ENCODE assay signal across 8 cellular contexts in genomic region chr3:195522254-195523023, GRCh38. TPM values are rescaled to one million over a fixed set of nuclear protein-coding genes. Genes with fewer than 3 reads are reported as not detected.
A peak's percentile ranks its signal among the peaks of the same experiment; 100 is the strongest.
DNase-seq lines count a peak whose midpoint lies in the region; ATAC-seq, FAIRE-seq and TF ChIP-seq lines count a peak whose summit lies in the region.

No MANE protein-coding gene starts in this region.

- no TSS peak for BruUV-seq in MCF 10A (replicated peaks; lab: Mats Ljungman, UMichigan)

- no peaks in the 10 kb centered on the region for H3K4me1 Mint-ChIP-seq in MCF 10A (ENCODE audit: insufficient read depth, unreplicated experiment)
- H3K4me1 Mint-ChIP-seq in activated T-helper 2 cell treated with anti-CD3 and anti-CD28 coated beads, Interferon-gamma antibody, Interleukin-2, Interleukin-4, amounts not matched to agents 10 μg/mL and 5 μg/mL and 100 μg/mL, durations not matched to agents 14 hours and 24 hours and 36 hours (ENCODE audit: low read depth): peaks cover 35% of the 10 kb centered on the region

- CTCF ChIA-PET in MCF 10A (lab: Yijun Ruan, JAX): interaction anchor here (0.5 to 6.3 kb wide), 20 partner anchors 12 to 854 kb away, joined by 3 to 154 read pairs (median 4); partner anchors contain the start of gene XXYLT1

- peak; percentile 60 for FAIRE-seq in GM12891 (lab: Jason Lieb, UNC)

- H3K9me3 Mint-ChIP-seq in MCF 10A (ENCODE audit: unreplicated experiment): no peaks in the 10 kb centered on the region
- no peaks in the 10 kb centered on the region for H3K9me3 Mint-ChIP-seq in activated T-helper 2 cell treated with anti-CD3 and anti-CD28 coated beads, Interferon-gamma antibody, Interleukin-2, Interleukin-4, amounts not matched to agents 10 μg/mL and 5 μg/mL and 100 μg/mL, durations not matched to agents 14 hours and 24 hours and 36 hours

- H3K4me3 Mint-ChIP-seq in MCF 10A (ENCODE audit: unreplicated experiment): no peak overlapping the region
- H3K4me3 Mint-ChIP-seq in activated T-helper 2 cell treated with anti-CD3 and anti-CD28 coated beads, Interferon-gamma antibody, Interleukin-2, Interleukin-4, amounts not matched to agents 10 μg/mL and 5 μg/mL and 100 μg/mL, durations not matched to agents 14 hours and 24 hours and 36 hours (ENCODE audit: low read depth): no peak overlapping the region

- WGBS in lower leg skin, 2 donors: 55 to 60% methylated on average over 6 of the region's 6 CpGs

- DNase-seq in GM12891 (ENCODE audit: insufficient read length, low spot score) (no peak), NCI-H345 treated with DMSO at 0.1 percent for 48 hours (lab: John Stamatoyannopoulos, UW; ENCODE audit: unreplicated experiment) (peak; percentile 44), MCF 10A (ENCODE audit: unreplicated experiment) (peak; percentile 59), lower leg skin (ENCODE audit: low spot score in 2 of 2) (no peak), HK-2 (ENCODE audit: unreplicated experiment) (no peak)
- DNase-seq in activated T-helper 2 cell treated with anti-CD3 and anti-CD28 coated beads, Interferon-gamma antibody, Interleukin-2, Interleukin-4, amounts not matched to agents 10 μg/mL and 5 μg/mL and 100 μg/mL, durations not matched to agents 14 hours and 24 hours and 36 hours (ENCODE audit: low spot score): no peak

- H3K36me3 Mint-ChIP-seq in MCF 10A (ENCODE audit: insufficient read depth, unreplicated experiment): peaks cover 25% of the 10 kb centered on the region
- peaks cover 49% of the 10 kb centered on the region for H3K36me3 Mint-ChIP-seq in activated T-helper 2 cell treated with anti-CD3 and anti-CD28 coated beads, Interferon-gamma antibody, Interleukin-2, Interleukin-4, amounts not matched to agents 10 μg/mL and 5 μg/mL and 100 μg/mL, durations not matched to agents 14 hours and 24 hours and 36 hours (ENCODE audit: low read depth)

- intact Hi-C loops in MCF 10A (cut with micrococcal nuclease): loop anchor here (1.0 kb wide), 2 partner anchors 79 to 251 kb away; partner anchors contain the start of genes ACAP2 and XXYLT1
- intact Hi-C loops in lower leg skin (cut with DNase I; ENCODE audit: low total_unique reads): no loop called here
- intact Hi-C loops in activated T-helper 2 cell treated with anti-CD3 and anti-CD28 coated beads, Interferon-gamma antibody, Interleukin-2, Interleukin-4, amounts not matched to agents 10 μg/mL and 5 μg/mL and 100 μg/mL, durations not matched to agents 14 hours and 24 hours and 36 hours (cut with micrococcal nuclease): loop anchor here (1.0 to 5.0 kb wide), 2 partner anchors 115 to 251 kb away; partner anchors contain the start of gene XXYLT1

- TF ChIP-seq POLR2A in GM12891 (IDR thresholded peaks at IDR 0.05; ENCODE audit: low read depth, low read length): no peak
- no peak for TF ChIP-seq POLR2A in lower leg skin (IDR thresholded peaks at IDR 0.05)

- ATAC-seq in GM18909 (IDR thresholded peaks at IDR 0.05; ENCODE audit: poor library complexity, unreplicated experiment): no peak

- H3K27ac ChIP-seq in C4-2B: no peak overlapping the region

- TF ChIP-seq CTCF in C4-2B (conservative IDR thresholded peaks at IDR 0.05) (peak; percentile 86), MCF 10A (IDR thresholded peaks at IDR 0.05; ENCODE audit: unreplicated experiment) (peak; percentile 53), lower leg skin (IDR thresholded peaks at IDR 0.05) (peak in 2 of 3 donors; percentile 29 to 76)

- no peak overlapping the region for H3K27ac Mint-ChIP-seq in MCF 10A (ENCODE audit: low read depth, unreplicated experiment)
- H3K27ac Mint-ChIP-seq in activated T-helper 2 cell treated with anti-CD3 and anti-CD28 coated beads, Interferon-gamma antibody, Interleukin-2, Interleukin-4, amounts not matched to agents 10 μg/mL and 5 μg/mL and 100 μg/mL, durations not matched to agents 14 hours and 24 hours and 36 hours: no peak overlapping the region

- no peaks in the 10 kb centered on the region for H3K27me3 Mint-ChIP-seq in MCF 10A (ENCODE audit: insufficient read depth, unreplicated experiment)
- no peaks in the 10 kb centered on the region for H3K27me3 Mint-ChIP-seq in activated T-helper 2 cell treated with anti-CD3 and anti-CD28 coated beads, Interferon-gamma antibody, Interleukin-2, Interleukin-4, amounts not matched to agents 10 μg/mL and 5 μg/mL and 100 μg/mL, durations not matched to agents 14 hours and 24 hours and 36 hours (ENCODE audit: low read depth)

- H3K4me3 ChIP-seq in lower leg skin (ENCODE audit: low read depth, poor library complexity, severe bottlenecking): no peak overlapping the region

- POLR2A ChIA-PET in MCF 10A (lab: Yijun Ruan, JAX): interaction anchor here (0.6 to 3.2 kb wide), 4 partner anchors 20 to 252 kb away, joined by 4 to 20 read pairs (median 12); partner anchors contain the start of genes PPP1R2 and XXYLT1

TF ChIP-seq in GM12891, 5 proteins besides CTCF, POLR2A, EP300 and RAD21:
- TF ChIP-seq TAF1 (IDR thresholded peaks at IDR 0.05; ENCODE audit: low read depth, low read length) (no peak), POLR2AphosphoS5 (IDR thresholded peaks at IDR 0.05; ENCODE audit: low read depth, low read length) (no peak), SPI1 (IDR thresholded peaks at IDR 0.05; ENCODE audit: low read depth, low read length) (peak; percentile 47; the same call in 1 of the 2 replicates), PAX5 (IDR thresholded peaks at IDR 0.05; ENCODE audit: insufficient read depth, low read length, severe bottlenecking) (no peak), POU2F2 (IDR thresholded peaks at IDR 0.05; ENCODE audit: low read depth, low read length) (no peak)
TF ChIP-seq in GM12891: peak in this region for 1.

RNA-seq across cellular contexts. Expression of gene PPP1R2, which starts 20.7 kb away (rescaled TPM):
- polyA plus RNA-seq in GM12891 (2012; ENCODE audit: low read depth, missing spikeins): 17.4 TPM
- total RNA-seq in MCF 10A (2022) (53.0 and 68.6 TPM in 2 replicates), lower leg skin (10 to 100 TPM; 45.5 to 80.7 (median 71.6) TPM)
- total RNA-seq in activated T-helper 2 cell treated with anti-CD3 and anti-CD28 coated beads, Interferon-gamma antibody, Interleukin-2, Interleukin-4, amounts not matched to agents 10 μg/mL and 5 μg/mL and 100 μg/mL, durations not matched to agents 14 hours and 24 hours and 36 hours: 74.2 and 75.0 TPM in 2 replicates

Comparison
In these comparisons a context has a peak if more than half of its experiments do, and no peak if none do; other contexts are left out.
1. DNase-seq: peak in NCI-H345 treated with DMSO at 0.1 percent for 48 hours (single experiment) and MCF 10A (single experiment); none in GM12891 (single experiment), lower leg skin (0 of 2), HK-2 (single experiment) and activated T-helper 2 cell treated with anti-CD3 and anti-CD28 coated beads, Interferon-gamma antibody, Interleukin-2, Interleukin-4, amounts not matched to agents 10 μg/mL and 5 μg/mL and 100 μg/mL, durations not matched to agents 14 hours and 24 hours and 36 hours (single experiment).
2. Peak in every context shown above with its lines, with median percentiles within 50 percentile points of each other: CTCF ChIP-seq.